Comparison of ENCODE assay signal across 8 cellular contexts in genomic region chr14:77212933-77213656, GRCh38. TPM values are rescaled to one million over a fixed set of nuclear protein-coding genes. Genes with fewer than 3 reads are reported as not detected.
DNase-seq lines count a peak whose midpoint lies in the region; ATAC-seq, FAIRE-seq and TF ChIP-seq lines count a peak whose summit lies in the region.

No MANE protein-coding gene starts in this region.

- TF ChIP-seq CTCF in GM12864 (IDR thresholded peaks at IDR 0.05; ENCODE audit: low read depth, low read length, missing control alignments) (peak; percentile 89), HepG2 (CRISPR knock-in tag; IDR thresholded peaks at IDR 0.05) (peak; percentile 88), upper lobe of left lung (IDR thresholded peaks at IDR 0.05) (peak in 5 of 6 experiments; percentile 20 to 59 (median 36))

- H3K9me3 ChIP-seq in HepG2 (ENCODE audit: low read length) (no peaks in the 10 kb centered on the region), upper lobe of left lung (no peaks in the 10 kb centered on the region)

- no peak overlapping the region for H3K27ac ChIP-seq in HepG2 (ENCODE audit: extremely low read length, insufficient read depth, low read length)
- no peak overlapping the region for H3K27ac ChIP-seq in upper lobe of left lung

- TF ChIP-seq POLR2A in HepG2 (IDR thresholded peaks at IDR 0.05; ENCODE audit: insufficient read depth in 1 of 2, low read depth in 2 of 2, low read length in 2 of 2) (no peak), upper lobe of left lung (IDR thresholded peaks at IDR 0.05) (no peak)

- BruUV-seq in HepG2 (replicated peaks; lab: Mats Ljungman, UMichigan), result no TSS peak

- peaks cover 0 to 1% of the 10 kb centered on the region in 2 experiments; a peak in 1 of 5 replicates for H3K27me3 ChIP-seq in HepG2 (ENCODE audit: control insufficient read depth in 1 of 2, insufficient read depth in 2 of 2, low read length in 2 of 2)
- H3K27me3 ChIP-seq in upper lobe of left lung, result no peaks in the 10 kb centered on the region

- no peaks in the 10 kb centered on the region for H3K36me3 ChIP-seq in HepG2 (replicated peaks in 1 of 2; ENCODE audit: control insufficient read depth in 1 of 2, insufficient read depth in 2 of 2, low read length in 2 of 2)
- H3K36me3 ChIP-seq in upper lobe of left lung, result no peaks in the 10 kb centered on the region

- DNase-seq in ACHN (peak; percentile 47), GM12864 (ENCODE audit: low read depth) (no peak), NCI-H526 treated with DMSO at 0.1 percent for 48 hours (lab: John Stamatoyannopoulos, UW) (peak; percentile 24), anterior cingulate cortex (lab: John Stamatoyannopoulos, UW) (peak in 38 of 58 donors; percentile 3 to 79 (median 20)), HepG2 (ENCODE audit: low spot score) (peak; percentile 13), upper lobe of left lung (peak; percentile 40 to 61)

- no peak overlapping the region for H3K9ac ChIP-seq in HepG2 (ENCODE audit: insufficient read depth, low read depth, low read length)

- no peaks in the 10 kb centered on the region for H3K79me2 ChIP-seq in HepG2 (ENCODE audit: insufficient read depth, low read length)

- no peak overlapping the region for H2AFZ ChIP-seq in HepG2 (ENCODE audit: low read length)

- POLR2A ChIA-PET in HepG2 (lab: Yijun Ruan, JAX), result no interaction called here

- peaks cover 3% of the 10 kb centered on the region; the same call in 1 of the 2 replicates for H4K20me1 ChIP-seq in HepG2 (ENCODE audit: insufficient read depth, low read length)

- H3K4me2 ChIP-seq in HepG2 (ENCODE audit: low read depth, low read length), result no peak overlapping the region

- CTCF ChIA-PET in HepG2 (lab: Yijun Ruan, JAX; ENCODE audit: low intra/inter-chr PET ratio, low total read pairs), result interaction anchor here (1.1 to 1.4 kb wide), 2 partner anchors 62 to 73 kb away, joined by 6 to 7 read pairs; no protein-coding TSS in a partner anchor

- H3K4me1 ChIP-seq in HepG2 (ENCODE audit: insufficient read depth, low read length), result no peaks in the 10 kb centered on the region
- H3K4me1 ChIP-seq in upper lobe of left lung, result no peaks in the 10 kb centered on the region

- intact Hi-C loops in HepG2 (cut with micrococcal nuclease; ENCODE audit: unreplicated experiment), result loop anchor here (1.0 to 5.0 kb wide), 2 partner anchors 61 to 76 kb away; no protein-coding TSS in a partner anchor

- peak; percentile 62 for FAIRE-seq in HepG2 (lab: Jason Lieb, UNC)

- in situ Hi-C loops in ACHN (cut with HindIII; ENCODE audit: low pct_ligation_motif_present, low pct_unique_long_range_greater_than_20kb, low sequenced_read_pairs), result no loop called here
- in situ Hi-C loops in HepG2 (cut with HindIII; ENCODE audit: extremely low pct_ligation_motif_present, low pct_unique_long_range_greater_than_20kb), result no loop called here

- WGBS in HepG2 (ENCODE audit: low lambda C conversion rate), result 18% methylated on average over 12 of the region's 17 CpGs
- 13% methylated on average over 17 of the region's 17 CpGs for WGBS in upper lobe of left lung, 2 donors

- TF ChIP-seq EP300 in HepG2 (IDR thresholded peaks at IDR 0.05; ENCODE audit: low read depth in 2 of 2, low read length in 2 of 2) (no peak), HepG2 (CRISPR knock-in tag; IDR thresholded peaks at IDR 0.05; ENCODE audit: borderline replicate concordance) (no peak), upper lobe of left lung (IDR thresholded peaks at IDR 0.05) (no peak)

- H3K4me3 ChIP-seq in GM12864 (ENCODE audit: low read depth, low read length), result no peak overlapping the region
- H3K4me3 ChIP-seq in HepG2 (replicated peaks in 1 of 3; ENCODE audit: insufficient read depth in 1 of 3, low read depth in 2 of 3, low read length in 3 of 3), result no peak overlapping the region
- no peak overlapping the region for H3K4me3 ChIP-seq in upper lobe of left lung

- ATAC-seq in HG03432 (IDR thresholded peaks at IDR 0.05; ENCODE audit: unreplicated experiment) (peak; percentile 83), HepG2 (peak; percentile 93), upper lobe of left lung (ENCODE audit: low FRiP score in 2 of 2) (peak in 1 of 2 donors; percentile 15), HG02571 (IDR thresholded peaks at IDR 0.05; ENCODE audit: unreplicated experiment) (no peak)

- TF ChIP-seq RAD21 in HepG2 (CRISPR knock-in tag; IDR thresholded peaks at IDR 0.05), result peak; percentile 76

TF ChIP-seq in HepG2, 621 proteins besides CTCF, POLR2A, EP300 and RAD21:
- TF ChIP-seq SMC3 (IDR thresholded peaks at IDR 0.05; ENCODE audit: low read length), result peak; percentile 62
- TF ChIP-seq ZNF672 (CRISPR knock-in tag; IDR thresholded peaks at IDR 0.05), result no peak
- peak; percentile 74; the same call in 1 of the 2 replicates for TF ChIP-seq MIER2 (CRISPR knock-in tag; IDR thresholded peaks at IDR 0.05)
- 0 out of 2 replicates have a peak, but pooled peaks have one; percentile 27 for TF ChIP-seq ERF (CRISPR knock-in tag; IDR thresholded peaks at IDR 0.05)
- TF ChIP-seq NCOA5 (CRISPR knock-in tag; IDR thresholded peaks at IDR 0.05), result no peak
- TF ChIP-seq NFATC3 (CRISPR knock-in tag; IDR thresholded peaks at IDR 0.05), result no peak
- peak; percentile 19 for TF ChIP-seq XRCC5 (optimal IDR thresholded peaks at IDR 0.05; ENCODE audit: low read length)
- peak; percentile 34; the same call in 1 of the 2 replicates for TF ChIP-seq KDM2A (CRISPR knock-in tag; IDR thresholded peaks at IDR 0.05; ENCODE audit: borderline replicate concordance, low read depth)
- TF ChIP-seq GABPB1 (CRISPR knock-in tag; IDR thresholded peaks at IDR 0.05), result 0 out of 2 replicates have a peak, but pooled peaks have one; percentile 18
- peak; percentile 76 for TF ChIP-seq STAG1 (CRISPR knock-in tag; IDR thresholded peaks at IDR 0.05)
- TF ChIP-seq U2AF2 (IDR thresholded peaks at IDR 0.05; ENCODE audit: low read depth, low read length), result no peak

RNA-seq across cellular contexts. Expression of gene TMEM63C, which starts 31.5 kb away (rescaled TPM):
- total RNA-seq in HepG2 (2016; rRNA removed; fragmentation: Illumina TruSeq; extraction: Trizol), result 0.08 and 0.27 TPM in 2 replicates
- 1.1 TPM in 1 of 2 replicates, not detected in the other for total RNA-seq in HepG2 (2016; cell fraction: cytosol; rRNA removed; fragmentation: Illumina TruSeq; extraction: Trizol; ENCODE audit: low read depth)
- 0.19 TPM in 1 of 2 replicates, not detected in the other for total RNA-seq in HepG2 (2016; cell fraction: insoluble cytoplasmic fraction; rRNA removed; fragmentation: Illumina TruSeq; extraction: Trizol)
- 1.3 TPM in 1 of 2 replicates, not detected in the other for total RNA-seq in HepG2 (2016; cell fraction: membrane; rRNA removed; fragmentation: Illumina TruSeq; extraction: Trizol)
- total RNA-seq in HepG2 (2016; cell fraction: nucleus; rRNA removed; fragmentation: Illumina TruSeq; extraction: Trizol), result 1.0 TPM in 1 of 2 replicates, not detected in the other
- polyA plus RNA-seq in HepG2 (2011; rRNA removed), result 0.17 and 0.59 TPM in 2 replicates
- 0.18 and 0.24 TPM in 2 replicates for polyA plus RNA-seq in HepG2 (2011; cell fraction: cytosol; rRNA removed)
- polyA plus RNA-seq in HepG2 (2011; cell fraction: nucleus; rRNA removed), result 0.90 and 1.1 TPM in 2 replicates
- 0.52 and 0.55 TPM in 2 replicates for polyA plus RNA-seq in HepG2 (2012)
- 0.12 and 0.34 TPM in 2 replicates for polyA plus RNA-seq in HepG2 (2016; cell fraction: cytosol; fragmentation: Illumina TruSeq; extraction: Trizol; ENCODE audit: low read depth)
- not detected in 2 replicates for polyA plus RNA-seq in HepG2 (2016; cell fraction: insoluble cytoplasmic fraction; fragmentation: Illumina TruSeq; extraction: Trizol; ENCODE audit: low read depth)
- not detected in 2 replicates for polyA plus RNA-seq in HepG2 (2016; cell fraction: membrane; fragmentation: Illumina TruSeq; extraction: Trizol; ENCODE audit: low read depth)
- 0.49 TPM in 1 of 2 replicates, not detected in the other for polyA plus RNA-seq in HepG2 (2016; cell fraction: nucleus; fragmentation: Illumina TruSeq; extraction: Trizol; ENCODE audit: insufficient read depth, low read depth)
- polyA minus RNA-seq in HepG2 (2011; rRNA and poly(A)+ RNA removed; ENCODE audit: low replicate concordance), result 0.28 TPM in 1 of 2 replicates, not detected in the other
- polyA minus RNA-seq in HepG2 (2011; cell fraction: cytosol; rRNA and poly(A)+ RNA removed), result 1.8 TPM in 1 of 2 replicates, not detected in the other
- 0.26 and 0.37 TPM in 2 replicates for polyA minus RNA-seq in HepG2 (2011; cell fraction: nucleus; rRNA and poly(A)+ RNA removed)
- total RNA-seq in upper lobe of left lung, result 1 to 10 TPM in 1 of 6 donors, under 1 TPM in 3, not detected in 2; 0.15 to 8.3 (median 0.80) TPM

RNA-seq across cellular contexts. Expression of gene NGB, which starts 57.9 kb away (rescaled TPM):
- not detected in 2 replicates for total RNA-seq in HepG2 (2016; rRNA removed; fragmentation: Illumina TruSeq; extraction: Trizol)
- not detected in 2 replicates for total RNA-seq in HepG2 (2016; cell fraction: cytosol; rRNA removed; fragmentation: Illumina TruSeq; extraction: Trizol; ENCODE audit: low read depth)
- not detected in 2 replicates for total RNA-seq in HepG2 (2016; cell fraction: insoluble cytoplasmic fraction; rRNA removed; fragmentation: Illumina TruSeq; extraction: Trizol)
- not detected in 2 replicates for total RNA-seq in HepG2 (2016; cell fraction: membrane; rRNA removed; fragmentation: Illumina TruSeq; extraction: Trizol)
- not detected in 2 replicates for total RNA-seq in HepG2 (2016; cell fraction: nucleus; rRNA removed; fragmentation: Illumina TruSeq; extraction: Trizol)
- 0.04 and 0.05 TPM in 2 replicates for polyA plus RNA-seq in HepG2 (2011; rRNA removed)
- polyA plus RNA-seq in HepG2 (2011; cell fraction: cytosol; rRNA removed), result 0.03 and 0.09 TPM in 2 replicates
- not detected in 2 replicates for polyA plus RNA-seq in HepG2 (2011; cell fraction: nucleus; rRNA removed)
- not detected in 2 replicates for polyA plus RNA-seq in HepG2 (2012)
- not detected in 2 replicates for polyA plus RNA-seq in HepG2 (2016; cell fraction: cytosol; fragmentation: Illumina TruSeq; extraction: Trizol; ENCODE audit: low read depth)
- not detected in 2 replicates for polyA plus RNA-seq in HepG2 (2016; cell fraction: insoluble cytoplasmic fraction; fragmentation: Illumina TruSeq; extraction: Trizol; ENCODE audit: low read depth)
- polyA plus RNA-seq in HepG2 (2016; cell fraction: membrane; fragmentation: Illumina TruSeq; extraction: Trizol; ENCODE audit: low read depth), result 0.09 TPM in 1 of 2 replicates, not detected in the other
- not detected in 2 replicates for polyA plus RNA-seq in HepG2 (2016; cell fraction: nucleus; fragmentation: Illumina TruSeq; extraction: Trizol; ENCODE audit: insufficient read depth, low read depth)
- not detected in 2 replicates for polyA minus RNA-seq in HepG2 (2011; rRNA and poly(A)+ RNA removed; ENCODE audit: low replicate concordance)
- polyA minus RNA-seq in HepG2 (2011; cell fraction: cytosol; rRNA and poly(A)+ RNA removed), result not detected in 2 replicates
- not detected in 2 replicates for polyA minus RNA-seq in HepG2 (2011; cell fraction: nucleus; rRNA and poly(A)+ RNA removed)
- under 1 TPM in 1 of 6 donors, not detected in 5; 0.30 TPM for total RNA-seq in upper lobe of left lung

Comparison
In these comparisons a context has a peak if more than half of its experiments do, and no peak if none do; other contexts are left out.
1. CTCF ChIP-seq: peak in every context shown above with its lines; median percentile 89 in GM12864; 88 in HepG2; 36 in upper lobe of left lung.